Comparison of ENCODE assay signal across 2 cellular contexts in genomic region chr5:9845185-9845584, GRCh38.
TF ChIP-seq lines count a peak whose summit lies in the region.

No MANE protein-coding gene starts in this region.

TF ChIP-seq in SK-N-SH, 30 proteins besides CTCF, POLR2A, EP300 and RAD21 (continued from another document):
- TF ChIP-seq TCF12 (IDR thresholded peaks at IDR 0.05) = no peak
- TF ChIP-seq NRF1 (IDR thresholded peaks at IDR 0.05; ENCODE audit: low read depth, low read length) = no peak
- no peak for TF ChIP-seq MAX (IDR thresholded peaks at IDR 0.05; ENCODE audit: low read depth)
- TF ChIP-seq MXI1 (IDR thresholded peaks at IDR 0.05; ENCODE audit: low read depth, low read length) = peak; percentile 71; the same call in 1 of the 2 replicates
- no peak for TF ChIP-seq SIN3A (IDR thresholded peaks at IDR 0.05; ENCODE audit: borderline replicate concordance, low read depth, low read length)
- no peak for TF ChIP-seq FOXM1 (IDR thresholded peaks at IDR 0.05; ENCODE audit: low read depth)
- peak; percentile 13 for TF ChIP-seq CHD2 (IDR thresholded peaks at IDR 0.05; ENCODE audit: low read length, partially characterized antibody)
- no peak for TF ChIP-seq TAF1 (IDR thresholded peaks at IDR 0.05; ENCODE audit: borderline replicate concordance, low read depth, low read length)
- TF ChIP-seq EZH2phosphoT487 (IDR thresholded peaks at IDR 0.05; ENCODE audit: borderline replicate concordance, low read depth) = no peak
- TF ChIP-seq GABPA (IDR thresholded peaks at IDR 0.05; ENCODE audit: low read depth) = no peak
- peak; percentile 57; the same call in 1 of the 2 replicates for TF ChIP-seq RCOR1 (IDR thresholded peaks at IDR 0.05; ENCODE audit: low read length)
TF ChIP-seq in SK-N-SH: peak in this region for 4.

TF ChIP-seq in SK-N-SH treated with all-trans-retinoic acid at 6 μM for 48 hours, 23 proteins besides CTCF, POLR2A, EP300 and RAD21 (continued from another document):
- TF ChIP-seq PATZ1 (CRISPR knock-in tag; IDR thresholded peaks at IDR 0.05; ENCODE audit: borderline replicate concordance) (no peak), ESRRG (CRISPR knock-in tag; IDR thresholded peaks at IDR 0.05) (no peak), RARB (CRISPR knock-in tag; IDR thresholded peaks at IDR 0.05) (no peak), ZC3H10 (CRISPR knock-in tag; IDR thresholded peaks at IDR 0.05) (no peak), TCF4 (CRISPR knock-in tag; IDR thresholded peaks at IDR 0.05; ENCODE audit: borderline replicate concordance) (no peak), CSRNP3 (CRISPR knock-in tag; IDR thresholded peaks at IDR 0.05) (no peak), CREB5 (CRISPR knock-in tag; IDR thresholded peaks at IDR 0.05; ENCODE audit: low read depth) (no peak), TSHZ2 (CRISPR knock-in tag; IDR thresholded peaks at IDR 0.05) (no peak), SNAI2 (CRISPR knock-in tag; IDR thresholded peaks at IDR 0.05) (no peak), POU6F1 (CRISPR knock-in tag; IDR thresholded peaks at IDR 0.05; ENCODE audit: borderline replicate concordance, low read depth) (no peak), TOX (CRISPR knock-in tag; IDR thresholded peaks at IDR 0.05; ENCODE audit: borderline replicate concordance) (no peak), ZNF565 (CRISPR knock-in tag; conservative IDR thresholded peaks at IDR 0.05; ENCODE audit: low read depth) (no peak), OSR1 (CRISPR knock-in tag; IDR thresholded peaks at IDR 0.05) (no peak), ZFP30 (CRISPR knock-in tag; IDR thresholded peaks at IDR 0.05) (no peak), BACH2 (CRISPR knock-in tag; IDR thresholded peaks at IDR 0.05; ENCODE audit: borderline replicate concordance) (no peak), PPARA (CRISPR knock-in tag; IDR thresholded peaks at IDR 0.05; ENCODE audit: borderline replicate concordance) (no peak), ZNF70 (CRISPR knock-in tag; IDR thresholded peaks at IDR 0.05) (no peak), ARNTL (CRISPR knock-in tag; IDR thresholded peaks at IDR 0.05; ENCODE audit: borderline replicate concordance, low read depth) (no peak), ZNF8 (CRISPR knock-in tag; IDR thresholded peaks at IDR 0.05) (no peak)
